24 cellular contexts compared by ENCODE assay signal in the genomic region with DNA sequence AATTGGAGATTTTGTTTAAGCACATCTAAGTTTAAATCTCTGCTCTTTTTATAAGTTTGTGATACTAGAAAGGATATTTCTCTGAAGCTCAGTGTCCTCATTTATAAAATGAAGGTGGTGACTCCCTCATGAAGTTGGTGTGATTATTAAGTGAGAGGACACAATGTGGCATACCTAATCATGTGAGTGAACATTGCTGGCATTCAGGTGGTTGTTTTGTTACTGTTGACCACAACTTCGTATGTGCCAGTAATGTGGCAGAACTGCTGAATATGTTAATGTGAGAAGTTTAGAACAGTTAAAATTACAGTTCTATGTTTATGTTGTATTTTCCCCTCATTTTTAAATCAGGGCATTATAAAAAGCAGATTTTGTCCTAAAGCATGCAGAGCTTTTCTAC.
"Had no signal": no experiment of that assay in that cellular context is flagged by ENCODE, and none has a peak within 500 bp of the region (broad histone marks: within the 10 kb centered on the region; RNA-seq: fewer than 3 reads in every experiment).

No MANE protein-coding gene starts in this region.

- ATAC-seq: naive thymus-derived CD8-positive, alpha-beta T cell; natural killer cell treated with Interleukin-12 subunit alpha and Interleukin-12 subunit beta and Interleukin-15 and Interleukin-18, amount 100 ng/mL, for 72 hours; pancreas; right cardiac atrium; right lobe of liver; stimulated activated memory B cell treated with anti-CD40 and anti-IgM and Interleukin-4, amounts not matched to agents 10 μg/mL and 1 μg/mL and 100 μg/mL, for 72 hours; stimulated activated naive CD8-positive, alpha-beta T cell treated with anti-CD3 and anti-CD28 coated beads, Interleukin-15, amount 100 ng/mL, for 72 hours; stimulated activated naive CD8-positive, alpha-beta T cell treated with anti-CD3 and anti-CD28 coated beads, Interleukin-15, Interleukin-2, amounts not matched to agents 100 U/mL and 50 U/mL, for 24 hours; upper lobe of right lung had no signal

- DNase-seq: naive thymus-derived CD8-positive, alpha-beta T cell; nephron progenitor cell; nucleus accumbens; pancreas; right cardiac atrium; right lobe of liver; sigmoid colon; spleen; stimulated activated CD4-positive, alpha-beta T cell treated with anti-CD3 and anti-CD28 coated beads, Interleukin-12 subunit alpha, Interleukin-12 subunit beta, amount 100 ng/mL, for 4 hours; stimulated activated CD4-positive, alpha-beta T cell treated with anti-CD3 and anti-CD28 coated beads, Interleukin-1b, Interleukin-23, amount 100 ng/mL, for 48 hours; stimulated activated CD4-positive, alpha-beta T cell treated with anti-CD3 and anti-CD28 coated beads, Interleukin-4, amount 100 ng/mL, for 1 hour; stimulated activated CD4-positive, alpha-beta T cell treated with anti-CD3 and anti-CD28 coated beads, Interleukin-4, amount 100 ng/mL, for 4 hours; stimulated activated CD8-positive, alpha-beta memory T cell treated with anti-CD3 and anti-CD28 coated beads, Interleukin-4, amount 100 ng/mL, for 48 hours; stimulated activated naive CD4-positive, alpha-beta T cell; stimulated activated naive CD8-positive, alpha-beta T cell treated with anti-CD3 and anti-CD28 coated beads, Interleukin-15, amount 100 ng/mL, for 72 hours; stimulated activated naive CD8-positive, alpha-beta T cell treated with anti-CD3 and anti-CD28 coated beads, Interleukin-15, Interleukin-2, amounts not matched to agents 100 U/mL and 50 U/mL, for 24 hours; substantia nigra; testis; tibial artery; transverse colon; upper lobe of right lung; uterus had no signal
